In genomic region chr17:67514998-67515397, GRCh38 we compare ENCODE assay signal across 15 cellular contexts.
DNase-seq lines count a peak whose midpoint lies in the region; ATAC-seq and TF ChIP-seq lines count a peak whose summit lies in the region.
"Had no signal": no experiment of that assay in that cellular context is flagged by ENCODE, and none has a peak within 500 bp of the region (broad histone marks: within the 10 kb centered on the region; RNA-seq: fewer than 3 reads in every experiment).

No MANE protein-coding gene starts in this region.

- no peaks in the 10 kb centered on the region for H3F3A ChIP-seq in SK-N-SH (replicated peaks; ENCODE audit: insufficient read depth)

- TF ChIP-seq CTCF in SK-N-SH (IDR thresholded peaks at IDR 0.05) = no peak
- TF ChIP-seq CTCF in heart right ventricle (IDR thresholded peaks at IDR 0.05) = no peak
- TF ChIP-seq CTCF in ascending aorta (IDR thresholded peaks at IDR 0.05) = no peak

- H3K9me2 ChIP-seq in SK-N-SH = no peaks in the 10 kb centered on the region

- no peak overlapping the region for H3K9ac ChIP-seq in SK-N-SH
- H3K9ac ChIP-seq in subcutaneous abdominal adipose tissue (ENCODE audit: low read length in 5 of 5) = no peak overlapping the region

- POLR2A ChIA-PET in SK-N-SH (lab: Yijun Ruan, JAX) = no interaction called here

- no peak overlapping the region for H3K4me2 ChIP-seq in SK-N-SH

- WGBS in SK-N-SH (ENCODE audit: low lambda C conversion rate) = 74% methylated on average over 4 of the region's 4 CpGs
- WGBS in heart right ventricle, 2 donors = 13 to 20% methylated on average over 4 of the region's 4 CpGs

- H3K4me1 ChIP-seq in SK-N-SH (ENCODE audit: control insufficient read depth in 1 of 2, insufficient read depth in 2 of 2, low read depth in 1 of 2, low read length in 1 of 2) = peaks cover 0 to 9% of the 10 kb centered on the region in 2 experiments; a peak in 1 of 4 replicates
- H3K4me1 ChIP-seq in heart right ventricle = peaks cover 2 to 47% (median 25%) of the 10 kb centered on the region in 9 donors
- H3K4me1 ChIP-seq in subcutaneous abdominal adipose tissue (ENCODE audit: control insufficient read depth in 5 of 5, insufficient read depth in 5 of 5, low read length in 5 of 5) = peaks cover 0 to 27% (median 16%) of the 10 kb centered on the region in 5 donors
- H3K4me1 ChIP-seq in ascending aorta = no peaks in the 10 kb centered on the region
- H3K4me1 ChIP-seq: breast epithelium had no signal

- DNase-seq in SK-N-SH = no peak
- peak; percentile 67 for DNase-seq in NCI-H774 (lab: John Stamatoyannopoulos, UW)
- no peak for DNase-seq in heart right ventricle
- no peak for DNase-seq in ascending aorta (ENCODE audit: low spot score in 2 of 2)
- DNase-seq in T1000 (lab: John Stamatoyannopoulos, UW) = no peak
- DNase-seq: foreskin fibroblast; mesenchymal stem cell; NCI-H82; stimulated activated CD4-positive, alpha-beta T cell treated with anti-CD3 and anti-CD28 coated beads, Interleukin-12 subunit alpha, Interleukin-12 subunit beta, amount 100 ng/mL, for 4 hours; stimulated activated naive CD4-positive, alpha-beta T cell; T-helper 1 cell had no signal

- H3K27me3 ChIP-seq in SK-N-SH (ENCODE audit: insufficient read depth) (no peaks in the 10 kb centered on the region), heart right ventricle (no peaks in the 10 kb centered on the region), subcutaneous abdominal adipose tissue (ENCODE audit: control insufficient read depth in 5 of 5, insufficient read depth in 4 of 5, low read length in 5 of 5) (peaks cover 0 to 4% (median 0%) of the 10 kb centered on the region in 5 donors), ascending aorta (no peaks in the 10 kb centered on the region)
- H3K27me3 ChIP-seq: breast epithelium had no signal

- no peak for TF ChIP-seq RAD21 in SK-N-SH (IDR thresholded peaks at IDR 0.05; ENCODE audit: low read length)

- H3K9me3 ChIP-seq in SK-N-SH (no peaks in the 10 kb centered on the region), heart right ventricle (peaks cover 0 to 5% (median 0%) of the 10 kb centered on the region in 11 donors), subcutaneous abdominal adipose tissue (ENCODE audit: control insufficient read depth in 5 of 5, low read length in 5 of 5) (no peaks in the 10 kb centered on the region), ascending aorta (no peaks in the 10 kb centered on the region)
- H3K9me3 ChIP-seq: breast epithelium had no signal

- no peaks in the 10 kb centered on the region; the same call in none of the 2 replicates for H3K79me2 ChIP-seq in SK-N-SH (ENCODE audit: insufficient read depth)

- H3K4me3 ChIP-seq in SK-N-SH (ENCODE audit: low read depth in 2 of 2, low read length in 1 of 2) (no peak overlapping the region), heart right ventricle (no peak overlapping the region), subcutaneous abdominal adipose tissue (ENCODE audit: low read depth in 1 of 5, low read length in 5 of 5) (no peak overlapping the region), ascending aorta (no peak overlapping the region)
- H3K4me3 ChIP-seq: breast epithelium had no signal

- no peak overlapping the region for H2AFZ ChIP-seq in SK-N-SH (ENCODE audit: low read depth)

- ATAC-seq in SK-N-SH treated with all-trans-retinoic acid at 6 μM for 48 hours = peak; percentile 71
- ATAC-seq in heart right ventricle = peak in 5 of 8 donors; percentile 41 to 72 (median 66)
- no peak for ATAC-seq in HG02642 (IDR thresholded peaks at IDR 0.05; ENCODE audit: poor library complexity, unreplicated experiment)

- no peaks in the 10 kb centered on the region for H4K20me1 ChIP-seq in SK-N-SH (ENCODE audit: insufficient read depth)

- H3K27ac ChIP-seq in SK-N-SH (ENCODE audit: low read depth in 2 of 2, low read length in 1 of 2) (0 out of 4 replicates have a peak overlapping the region, but pooled peaks of 1 of the 2 experiments have one; percentile 3), heart right ventricle (peak overlapping the region in 8 of 10 donors; percentile 3 to 79 (median 47)), subcutaneous abdominal adipose tissue (ENCODE audit: low read depth, low read length) (peak overlapping the region; percentile 55), ascending aorta (no peak overlapping the region)

- TF ChIP-seq EP300 in SK-N-SH (IDR thresholded peaks at IDR 0.05; ENCODE audit: borderline replicate concordance in 1 of 2, low read depth in 1 of 2, low read length in 1 of 2) = no peak

- CTCF ChIA-PET in SK-N-SH (lab: Yijun Ruan, JAX) = interaction anchor here (0.8 to 1.1 kb wide), 3 partner anchors 20 to 131 kb away, joined by 3 read pairs; no protein-coding TSS in a partner anchor

- intact Hi-C loops in heart right ventricle (cut with DNase I) (no loop called here), ascending aorta (cut with DNase I) (no loop called here)

- H3K36me3 ChIP-seq in SK-N-SH (replicated peaks in 1 of 2; ENCODE audit: control insufficient read depth in 1 of 2, insufficient read depth in 2 of 2, low read length in 1 of 2) (no peaks in the 10 kb centered on the region), heart right ventricle (no peaks in the 10 kb centered on the region), subcutaneous abdominal adipose tissue (ENCODE audit: control insufficient read depth in 5 of 5, insufficient read depth in 5 of 5, low read length in 5 of 5) (no peaks in the 10 kb centered on the region), ascending aorta (no peaks in the 10 kb centered on the region)
- H3K36me3 ChIP-seq: breast epithelium had no signal

TF ChIP-seq in SK-N-SH treated with all-trans-retinoic acid at 6 μM for 48 hours, 23 proteins besides CTCF, POLR2A, EP300 and RAD21 (continues in another document):
- no peak for TF ChIP-seq CREB5 (CRISPR knock-in tag; IDR thresholded peaks at IDR 0.05; ENCODE audit: low read depth)
- TF ChIP-seq CSRNP3 (CRISPR knock-in tag; IDR thresholded peaks at IDR 0.05) = no peak

TF ChIP-seq in SK-N-SH, 30 proteins besides CTCF, POLR2A, EP300 and RAD21:
- TF ChIP-seq NRF1 (IDR thresholded peaks at IDR 0.05; ENCODE audit: low read depth, low read length) (no peak), PBX3 (IDR thresholded peaks at IDR 0.05) (no peak), EZH2phosphoT487 (IDR thresholded peaks at IDR 0.05; ENCODE audit: borderline replicate concordance, low read depth) (no peak), SMC3 (IDR thresholded peaks at IDR 0.05; ENCODE audit: low read depth, low read length) (no peak), IRF3 (IDR thresholded peaks at IDR 0.05; ENCODE audit: low read depth, low read length) (no peak), YY1 (IDR thresholded peaks at IDR 0.05; ENCODE audit: low read depth) (no peak), CHD2 (IDR thresholded peaks at IDR 0.05; ENCODE audit: low read length, partially characterized antibody) (no peak), POLR2AphosphoS5 (IDR thresholded peaks at IDR 0.05; ENCODE audit: low read depth, low read length) (no peak), MXI1 (IDR thresholded peaks at IDR 0.05; ENCODE audit: low read depth, low read length) (no peak), FOXJ3 (CRISPR knock-in tag; IDR thresholded peaks at IDR 0.05) (no peak), GABPA (IDR thresholded peaks at IDR 0.05; ENCODE audit: low read depth) (no peak), ZBTB33 (IDR thresholded peaks at IDR 0.05; ENCODE audit: borderline replicate concordance, low read depth) (no peak), TAF1 (IDR thresholded peaks at IDR 0.05; ENCODE audit: borderline replicate concordance, low read depth, low read length) (no peak), FOSL2 (IDR thresholded peaks at IDR 0.05; ENCODE audit: borderline replicate concordance, low read depth) (no peak)
TF ChIP-seq in SK-N-SH: peak in this region for 0.

Comparison
In these comparisons a context has a peak if more than half of its experiments do, and no peak if none do; other contexts are left out.
1. H3K27ac ChIP-seq: peak in heart right ventricle (8 of 10) and subcutaneous abdominal adipose tissue (single experiment); none in ascending aorta (0 of 2).